ENCODE assay signal across 12 cellular contexts in genomic region chr6:90466191-90466940, GRCh38.
DNase-seq lines count a peak whose midpoint lies in the region; ATAC-seq and TF ChIP-seq lines count a peak whose summit lies in the region.
"Had no signal": no experiment of that assay in that cellular context is flagged by ENCODE, and none has a peak within 500 bp of the region (broad histone marks: within the 10 kb centered on the region; RNA-seq: fewer than 3 reads in every experiment).

No MANE protein-coding gene starts in this region.

- H3K27me3 Mint-ChIP-seq in activated CD4-positive, alpha-beta memory T cell treated with anti-CD3 and anti-CD28 coated beads for 36 hours, result peaks cover 1% of the 10 kb centered on the region

- 33 to 43% (median 35%) methylated on average over 7 of the region's 7 CpGs for WGBS in stomach, 5 donors

- H3K4me1 ChIP-seq in foreskin keratinocyte, result peaks cover 8% of the 10 kb centered on the region
- H3K4me1 ChIP-seq in stomach, result no peaks in the 10 kb centered on the region
- H3K4me1 ChIP-seq: tibial artery had no signal

- DNase-seq in stimulated activated CD4-positive, alpha-beta T cell treated with anti-CD3 and anti-CD28 coated beads, Interleukin-15, amount 100 ng/mL, for 24 hours, result peak; percentile 60
- DNase-seq in stimulated activated CD4-positive, alpha-beta T cell treated with anti-CD3 and anti-CD28 coated beads, Interleukin-4, amount 100 ng/mL, for 1 hour, result no peak
- peak; percentile 60 for DNase-seq in activated CD4-positive, alpha-beta memory T cell treated with anti-CD3 and anti-CD28 coated beads for 36 hours
- DNase-seq in foreskin keratinocyte (peak in 1 of 2 donors; percentile 46), superior temporal gyrus (ENCODE audit: extremely low spot score) (peak; percentile 51), stomach (no peak)
- DNase-seq: NCI-H446, tibial artery had no signal

- no peak overlapping the region for H3K27ac ChIP-seq in foreskin keratinocyte
- H3K27ac ChIP-seq in stomach, result no peak overlapping the region
- H3K27ac ChIP-seq: tibial artery had no signal

- peak overlapping the region; percentile 96 for H3K27ac Mint-ChIP-seq in activated CD4-positive, alpha-beta memory T cell treated with anti-CD3 and anti-CD28 coated beads for 36 hours
- H3K27ac Mint-ChIP-seq: mesothelial cell of epicardium had no signal

- TF ChIP-seq CTCF in foreskin keratinocyte (conservative IDR thresholded peaks at IDR 0.05), result no peak
- TF ChIP-seq CTCF in stomach (IDR thresholded peaks at IDR 0.05), result no peak

- CTCF ChIA-PET in activated CD4-positive, alpha-beta memory T cell treated with anti-CD3 and anti-CD28 coated beads for 36 hours (lab: Charles Lee), result interaction anchor here (0.6 to 2.0 kb wide), 11 partner anchors 8 to 458 kb away, joined by 3 to 17 read pairs (median 4); no protein-coding TSS in a partner anchor

- H3K9me3 ChIP-seq in stomach, result no peaks in the 10 kb centered on the region
- H3K9me3 ChIP-seq: tibial artery had no signal

- H3K27me3 ChIP-seq in foreskin keratinocyte (no peaks in the 10 kb centered on the region), stomach (no peaks in the 10 kb centered on the region)
- H3K27me3 ChIP-seq: tibial artery had no signal

- peak overlapping the region; percentile 27 for H3K4me3 Mint-ChIP-seq in activated CD4-positive, alpha-beta memory T cell treated with anti-CD3 and anti-CD28 coated beads for 36 hours
- H3K4me3 Mint-ChIP-seq: mesothelial cell of epicardium had no signal

- POLR2A ChIA-PET in activated CD4-positive, alpha-beta memory T cell treated with anti-CD3 and anti-CD28 coated beads for 36 hours (lab: Charles Lee), result interaction anchor here (0.6 to 2.1 kb wide), 13 partner anchors 9 to 182 kb away, joined by 3 to 32 read pairs (median 7); no protein-coding TSS in a partner anchor

- intact Hi-C loops in activated CD4-positive, alpha-beta memory T cell treated with anti-CD3 and anti-CD28 coated beads for 36 hours (cut with micrococcal nuclease), result loop anchor here (1.0 to 2.0 kb wide), 6 partner anchors 8 to 182 kb away; no protein-coding TSS in a partner anchor
- intact Hi-C loops in stomach (cut with DNase I; ENCODE audit: low total_unique reads), result no loop called here

- no peak overlapping the region for H3K4me3 ChIP-seq in stomach
- H3K4me3 ChIP-seq: tibial artery had no signal

- H3K36me3 Mint-ChIP-seq in activated CD4-positive, alpha-beta memory T cell treated with anti-CD3 and anti-CD28 coated beads for 36 hours, result no peaks in the 10 kb centered on the region
- H3K36me3 Mint-ChIP-seq: mesothelial cell of epicardium had no signal

- H3K4me1 Mint-ChIP-seq in activated CD4-positive, alpha-beta memory T cell treated with anti-CD3 and anti-CD28 coated beads for 36 hours (ENCODE audit: low read depth), result peaks cover 84% of the 10 kb centered on the region
- H3K4me1 Mint-ChIP-seq: mesothelial cell of epicardium had no signal

- TF ChIP-seq EP300 in stomach (IDR thresholded peaks at IDR 0.05), result no peak

- no peak for TF ChIP-seq POLR2A in stomach (IDR thresholded peaks at IDR 0.05)

- ATAC-seq in foreskin keratinocyte (peak; percentile 49), HG02759 (IDR thresholded peaks at IDR 0.05; ENCODE audit: unreplicated experiment) (no peak), GM21619 (IDR thresholded peaks at IDR 0.05; ENCODE audit: unreplicated experiment) (no peak)
- ATAC-seq: HCT116 had no signal

- H3K36me3 ChIP-seq in stomach, result no peaks in the 10 kb centered on the region
- H3K36me3 ChIP-seq: tibial artery had no signal

- H3K9me3 Mint-ChIP-seq in activated CD4-positive, alpha-beta memory T cell treated with anti-CD3 and anti-CD28 coated beads for 36 hours, result no peaks in the 10 kb centered on the region
- H3K9me3 Mint-ChIP-seq: mesothelial cell of epicardium had no signal

Comparison
In these comparisons a context has a peak if more than half of its experiments do, and no peak if none do; other contexts are left out.
1. DNase-seq: peak in stimulated activated CD4-positive, alpha-beta T cell treated with anti-CD3 and anti-CD28 coated beads, Interleukin-15, amount 100 ng/mL, for 24 hours (single experiment), activated CD4-positive, alpha-beta memory T cell treated with anti-CD3 and anti-CD28 coated beads for 36 hours (single experiment) and superior temporal gyrus (single experiment); none in stimulated activated CD4-positive, alpha-beta T cell treated with anti-CD3 and anti-CD28 coated beads, Interleukin-4, amount 100 ng/mL, for 1 hour (single experiment) and stomach (single experiment).